Comparison of ENCODE assay signal across 10 cellular contexts in the genomic region with DNA sequence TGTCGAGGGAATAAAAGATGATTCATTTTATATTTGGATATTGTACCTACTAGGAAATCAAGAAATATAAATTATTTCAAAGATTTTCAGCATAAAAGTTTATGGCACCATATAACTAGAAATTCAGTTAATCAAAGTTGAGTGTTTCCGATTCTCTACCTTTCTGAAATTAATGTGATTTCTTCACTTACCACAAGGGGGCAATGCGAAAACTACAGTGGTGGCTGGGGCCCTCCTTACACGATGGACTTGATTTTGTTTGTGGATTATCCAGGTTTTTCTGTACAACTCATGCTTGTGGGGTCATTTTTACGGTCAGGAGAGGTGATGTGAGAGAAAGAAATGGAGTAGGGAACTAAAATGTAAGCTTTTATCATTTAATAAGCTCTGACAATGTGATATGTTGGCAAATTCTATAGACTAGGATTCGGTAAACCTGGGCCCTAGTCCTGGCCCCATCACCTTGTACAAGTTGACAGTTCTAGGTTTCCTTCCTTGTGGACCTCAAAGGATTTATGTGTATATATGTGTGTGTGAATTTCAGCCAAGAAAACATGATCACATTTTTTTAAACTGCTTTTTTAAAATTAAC. TPM values are rescaled to one million over a fixed set of nuclear protein-coding genes. Genes with fewer than 3 reads are reported as not detected.
DNase-seq lines count a peak whose midpoint lies in the region; ATAC-seq and TF ChIP-seq lines count a peak whose summit lies in the region.
"Had no signal": no experiment of that assay in that cellular context is flagged by ENCODE, and none has a peak within 500 bp of the region (broad histone marks: within the 10 kb centered on the region; RNA-seq: fewer than 3 reads in every experiment).

No MANE protein-coding gene starts in this region.

- no peaks in the 10 kb centered on the region for H3K4me1 ChIP-seq in ascending aorta
- no peaks in the 10 kb centered on the region for H3K4me1 ChIP-seq in naive thymus-derived CD4-positive, alpha-beta T cell (ENCODE audit: control insufficient read depth in 2 of 2, insufficient read depth in 2 of 2, low read length in 2 of 2)

- peaks cover 4 to 46% (median 7%) of the 10 kb centered on the region in 5 donors for H3K27me3 Mint-ChIP-seq in naive thymus-derived CD4-positive, alpha-beta T cell

- ATAC-seq in HG03565 (IDR thresholded peaks at IDR 0.05; ENCODE audit: unreplicated experiment) = peak; percentile 45
- peak; percentile 32 for ATAC-seq in naive thymus-derived CD4-positive, alpha-beta T cell

- H3K4me3 ChIP-seq in ascending aorta (no peak overlapping the region), coronary artery (no peak overlapping the region)
- H3K4me3 ChIP-seq in naive thymus-derived CD4-positive, alpha-beta T cell (ENCODE audit: low read length) = no peak overlapping the region

- no peaks in the 10 kb centered on the region for H3K9me3 ChIP-seq in ascending aorta
- H3K9me3 ChIP-seq in naive thymus-derived CD4-positive, alpha-beta T cell (ENCODE audit: control insufficient read depth in 2 of 3, low read length in 3 of 3) = no peaks in the 10 kb centered on the region

- intact Hi-C loops in ascending aorta (cut with DNase I) = no loop called here
- intact Hi-C loops in naive thymus-derived CD4-positive, alpha-beta T cell (cut with micrococcal nuclease) = no loop called here

- TF ChIP-seq CTCF in ascending aorta (IDR thresholded peaks at IDR 0.05) = peak in 2 of 3 experiments; percentile 22 to 25
- no peak for TF ChIP-seq CTCF in coronary artery (IDR thresholded peaks at IDR 0.05)

- peak; percentile 13 to 35 for DNase-seq in NCI-H526 (lab: John Stamatoyannopoulos, UW)
- no peak for DNase-seq in NCI-H526 treated with DMSO at 0.1 percent for 48 hours (lab: John Stamatoyannopoulos, UW)
- no peak for DNase-seq in ascending aorta (ENCODE audit: low spot score in 2 of 2)
- peak in 1 of 9 donors; percentile 12 for DNase-seq in naive thymus-derived CD4-positive, alpha-beta T cell
- DNase-seq in NCI-H1436 (lab: John Stamatoyannopoulos, UW) = no peak
- no peak for DNase-seq in coronary artery (ENCODE audit: low spot score)
- DNase-seq in substantia nigra (lab: John Stamatoyannopoulos, UW) = no peak

- no peak overlapping the region for H3K27ac Mint-ChIP-seq in naive thymus-derived CD4-positive, alpha-beta T cell

- no peaks in the 10 kb centered on the region for H3K36me3 ChIP-seq in ascending aorta
- H3K36me3 ChIP-seq in naive thymus-derived CD4-positive, alpha-beta T cell (ENCODE audit: control insufficient read depth in 2 of 3, insufficient read depth in 3 of 3, low read length in 3 of 3) = no peaks in the 10 kb centered on the region

- H3K4me3 Mint-ChIP-seq in naive thymus-derived CD4-positive, alpha-beta T cell = no peak overlapping the region
- H3K4me3 Mint-ChIP-seq: CD8-positive, alpha-beta memory T cell had no signal

- peaks cover 0 to 22% (median 7%) of the 10 kb centered on the region in 11 donors for H3K9me3 Mint-ChIP-seq in naive thymus-derived CD4-positive, alpha-beta T cell

- H3K27me3 ChIP-seq in ascending aorta = no peaks in the 10 kb centered on the region
- no peaks in the 10 kb centered on the region for H3K27me3 ChIP-seq in naive thymus-derived CD4-positive, alpha-beta T cell (ENCODE audit: control insufficient read depth in 2 of 2, insufficient read depth in 2 of 2, low read length in 2 of 2)

- CTCF ChIA-PET in naive thymus-derived CD4-positive, alpha-beta T cell (lab: Charles Lee) = interaction anchor here (0.6 to 1.3 kb wide), 2 partner anchors 10 to 98 kb away, joined by 3 read pairs; no protein-coding TSS in a partner anchor

- no peaks in the 10 kb centered on the region for H3K36me3 Mint-ChIP-seq in naive thymus-derived CD4-positive, alpha-beta T cell

- H3K4me1 Mint-ChIP-seq in naive thymus-derived CD4-positive, alpha-beta T cell = peaks cover 0 to 7% (median 0%) of the 10 kb centered on the region in 7 donors
- H3K4me1 Mint-ChIP-seq: CD8-positive, alpha-beta memory T cell had no signal

- POLR2A ChIA-PET in naive thymus-derived CD4-positive, alpha-beta T cell (lab: Charles Lee) = no interaction called here

- H3K27ac ChIP-seq in ascending aorta (no peak overlapping the region), coronary artery (no peak overlapping the region), substantia nigra (ENCODE audit: low read depth, low read length, poor library complexity, severe bottlenecking) (no peak overlapping the region)
- no peak overlapping the region for H3K27ac ChIP-seq in naive thymus-derived CD4-positive, alpha-beta T cell (ENCODE audit: low read depth, low read length)

RNA-seq across cellular contexts. Expression of gene G6PC2, which starts 47.6 kb away (rescaled TPM):
- not detected for total RNA-seq in ascending aorta
- total RNA-seq in naive thymus-derived CD4-positive, alpha-beta T cell = not detected
- polyA plus RNA-seq in naive thymus-derived CD4-positive, alpha-beta T cell = not detected
- total RNA-seq: CD8-positive, alpha-beta memory T cell; pulmonary artery endothelial cell had no signal
- polyA plus RNA-seq: CD8-positive, alpha-beta memory T cell had no signal

RNA-seq across cellular contexts. Expression of gene SPC25, which starts 58.5 kb away (rescaled TPM):
- not detected for total RNA-seq in ascending aorta
- total RNA-seq in naive thymus-derived CD4-positive, alpha-beta T cell = 10 to 100 TPM in 1 of 5 experiments, under 1 TPM in 3, not detected in 1; 0.24 to 24.7 (median 0.28) TPM
- not detected for polyA plus RNA-seq in naive thymus-derived CD4-positive, alpha-beta T cell
- polyA plus RNA-seq: CD8-positive, alpha-beta memory T cell had no signal

Comparison
In these comparisons a context has a peak if more than half of its experiments do, and no peak if none do; other contexts are left out.
1. DNase-seq: peak in NCI-H526 (2 of 2); none in NCI-H526 treated with DMSO at 0.1 percent for 48 hours (single experiment), ascending aorta (0 of 2), NCI-H1436 (single experiment), coronary artery (single experiment) and substantia nigra (0 of 49).